ENCODE assay signal across 8 cellular contexts in the genomic region with DNA sequence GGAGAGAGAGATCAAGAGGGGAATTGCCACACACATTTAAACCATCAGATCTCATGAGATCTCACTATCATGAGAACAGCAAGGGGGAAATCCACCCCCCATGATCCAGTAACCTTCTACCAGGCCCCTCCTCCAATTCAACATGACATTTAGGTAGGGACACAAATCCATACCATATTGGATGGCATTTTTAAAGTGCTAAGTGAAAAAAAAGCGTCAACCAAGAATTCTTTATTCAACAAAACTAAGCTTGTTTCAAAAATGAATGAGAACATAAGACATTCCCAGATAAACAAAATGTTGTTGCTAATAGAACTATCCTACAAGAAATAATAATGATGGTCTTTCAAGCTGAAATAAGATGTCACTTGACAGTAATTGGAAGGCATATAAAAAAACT.
"Had no signal": no experiment of that assay in that cellular context is flagged by ENCODE, and none has a peak within 500 bp of the region (broad histone marks: within the 10 kb centered on the region; RNA-seq: fewer than 3 reads in every experiment).

No MANE protein-coding gene starts in this region.

- FAIRE-seq: HTR-8/SVneo, K562 had no signal

- H3K9me3 ChIP-seq: HAP-1 had no signal

- ATAC-seq: HCT116, K562 had no signal

- H3K4me3 ChIP-seq: HAP-1, K562 had no signal

- H3K36me3 ChIP-seq: HAP-1 had no signal

- DNase-seq: GOT3, H7, IMR-90, KG1 had no signal

- H3K4me1 ChIP-seq: HAP-1 had no signal
